23 cellular contexts compared by ENCODE assay signal in genomic region chr12:111457071-111457470, GRCh38. TPM values are rescaled to one million over a fixed set of nuclear protein-coding genes. Genes with fewer than 3 reads are reported as not detected.
DNase-seq lines count a peak whose midpoint lies in the region; ATAC-seq and TF ChIP-seq lines count a peak whose summit lies in the region.
"Had no signal": no experiment of that assay in that cellular context is flagged by ENCODE, and none has a peak within 500 bp of the region (broad histone marks: within the 10 kb centered on the region; RNA-seq: fewer than 3 reads in every experiment).

No MANE protein-coding gene starts in this region.

- no peak for TF ChIP-seq CTCF in foreskin keratinocyte (conservative IDR thresholded peaks at IDR 0.05)

- H3K27me3 ChIP-seq in neuronal stem cell (ENCODE audit: control insufficient read depth in 3 of 3, insufficient read depth in 3 of 3, low read depth in 1 of 3, low read length in 3 of 3) (no peaks in the 10 kb centered on the region), foreskin keratinocyte (no peaks in the 10 kb centered on the region)

- intact Hi-C loops in cardiac septum (cut with DNase I) (no loop called here), left cardiac atrium (cut with DNase I) (no loop called here)

- H2AFZ ChIP-seq in neuronal stem cell (ENCODE audit: low read length) = no peak overlapping the region
- H2AFZ ChIP-seq: PC-9 had no signal

- peak; percentile 12 for DNase-seq in cardiac septum (ENCODE audit: low spot score)
- no peak for DNase-seq in left cardiac atrium
- DNase-seq in ecto neural progenitor cell (ENCODE audit: low spot score) = peak; percentile 23
- DNase-seq in neuronal stem cell (ENCODE audit: low spot score) = no peak
- DNase-seq in ureter (ENCODE audit: low spot score) = peak; percentile 17
- no peak for DNase-seq in activated T-cell treated with anti-CD3 and anti-CD28 coated beads for 4 hours
- DNase-seq in foreskin keratinocyte = no peak
- DNase-seq: CD4-positive, CD25-positive, alpha-beta regulatory T cell; COR-L47; DMS 273 treated with DMSO at 0.1 percent for 48 hours; DMS79 treated with DMSO at 0.1 percent for 48 hours; KG1; NCI-H1092 treated with DMSO at 0.1 percent for 48 hours; NCI-H146; NCI-H2029; NCI-H2227 treated with DMSO at 0.1 percent for 48 hours; NCI-H510A treated with DMSO at 0.1 percent for 48 hours; NCI-H748 treated with DMSO at 0.1 percent for 48 hours; PC-9; RPMI8226; SHP77 had no signal

- no peak overlapping the region for H2BK15ac ChIP-seq in neuronal stem cell (ENCODE audit: low read length)

- no peak overlapping the region for H3K4ac ChIP-seq in neuronal stem cell (ENCODE audit: low read length)

- H3K79me1 ChIP-seq in neuronal stem cell (ENCODE audit: low read depth, low read length) = no peaks in the 10 kb centered on the region

- H2BK12ac ChIP-seq in neuronal stem cell (ENCODE audit: low read length) = peak overlapping the region; percentile 31

- no peak overlapping the region for H3K14ac ChIP-seq in neuronal stem cell (ENCODE audit: low read length)

- H2BK5ac ChIP-seq in neuronal stem cell (ENCODE audit: low read length) = no peak overlapping the region

- H2BK120ac ChIP-seq in neuronal stem cell (ENCODE audit: low read depth, low read length) = no peak overlapping the region

- no CpG with 5 or more reads among the region's 9 CpGs for WGBS in neuronal stem cell (ENCODE audit: extremely low coverage in 2 of 2, insufficient read length in 2 of 2, insufficient replicate concordance in 1 of 2), 2 donors

- H3K23ac ChIP-seq in neuronal stem cell (ENCODE audit: low read depth, low read length, poor library complexity) = peak overlapping the region; percentile 58

- H4K8ac ChIP-seq in neuronal stem cell (ENCODE audit: low read depth, low read length) = peak overlapping the region; percentile 9

- H3K4me1 ChIP-seq in neuronal stem cell (ENCODE audit: control insufficient read depth in 2 of 2, insufficient read depth in 1 of 2, low read depth in 1 of 2, low read length in 2 of 2) (no peaks in the 10 kb centered on the region), foreskin keratinocyte (no peaks in the 10 kb centered on the region)

- H3K27ac ChIP-seq in neuronal stem cell (replicated peaks; ENCODE audit: low read length) (no peak overlapping the region), foreskin keratinocyte (no peak overlapping the region)
- H3K27ac ChIP-seq: PC-9 had no signal

- no peak overlapping the region for H3K18ac ChIP-seq in neuronal stem cell (ENCODE audit: low read length)

- no peak overlapping the region for H3K4me2 ChIP-seq in neuronal stem cell (ENCODE audit: insufficient read depth, low read length, poor library complexity, severe bottlenecking)
- H3K4me2 ChIP-seq: PC-9 had no signal

- H2AK5ac ChIP-seq in neuronal stem cell (ENCODE audit: low read depth, low read length) = no peak overlapping the region

- no peak overlapping the region for H3K9ac ChIP-seq in neuronal stem cell (ENCODE audit: low read depth, low read length, poor library complexity)

- H3K36me3 ChIP-seq in neuronal stem cell (replicated peaks in 1 of 2; ENCODE audit: control insufficient read depth in 2 of 2, insufficient read depth in 2 of 2, low read length in 2 of 2) = peaks cover 37 to 81% of the 10 kb centered on the region in 2 donors

- no peak overlapping the region for H4K91ac ChIP-seq in neuronal stem cell (ENCODE audit: low read depth, low read length, poor library complexity)

- ATAC-seq in left cardiac atrium (no peak), HG02981 (IDR thresholded peaks at IDR 0.05; ENCODE audit: unreplicated experiment) (no peak), foreskin keratinocyte (no peak)
- ATAC-seq: GM12878 had no signal

- no peak overlapping the region for H3K4me3 ChIP-seq in neuronal stem cell (ENCODE audit: low read length in 2 of 2)
- H3K4me3 ChIP-seq: GM12878, PC-9 had no signal

- H3K9me3 ChIP-seq in neuronal stem cell (replicated peaks in 1 of 2; ENCODE audit: control insufficient read depth in 2 of 2, insufficient read depth in 1 of 2, low read depth in 1 of 2, low read length in 2 of 2) = peaks cover 0 to 3% of the 10 kb centered on the region in 2 donors

RNA-seq across cellular contexts. Expression of gene SH2B3, which starts 51.3 kb away (rescaled TPM):
- 33.7 TPM for total RNA-seq in cardiac septum
- total RNA-seq in left cardiac atrium = 10 to 100 TPM; 27.1 to 39.6 TPM
- 6.5 TPM for polyA plus RNA-seq in neuronal stem cell (2013, experiment 1 of 2)
- 6.3 TPM for polyA plus RNA-seq in neuronal stem cell (2013, experiment 2 of 2)
- 20.4 TPM for total RNA-seq in ureter
- total RNA-seq in foreskin keratinocyte = 12.2 and 15.1 TPM in 2 replicates
- polyA plus RNA-seq in foreskin keratinocyte = 5.9 and 7.7 TPM in 2 replicates

Comparison
In these comparisons a context has a peak if more than half of its experiments do, and no peak if none do; other contexts are left out.
1. DNase-seq: peak in cardiac septum (single experiment), ecto neural progenitor cell (single experiment) and ureter (single experiment); none in left cardiac atrium (single experiment), neuronal stem cell (single experiment), activated T-cell treated with anti-CD3 and anti-CD28 coated beads for 4 hours (single experiment) and foreskin keratinocyte (0 of 2).